Comparison of ENCODE assay signal across 8 cellular contexts in genomic region chr5:69414885-69415583, GRCh38. TPM values are rescaled to one million over a fixed set of nuclear protein-coding genes. Genes with fewer than 3 reads are reported as not detected.
DNase-seq lines count a peak whose midpoint lies in the region.

A gene with protein sequence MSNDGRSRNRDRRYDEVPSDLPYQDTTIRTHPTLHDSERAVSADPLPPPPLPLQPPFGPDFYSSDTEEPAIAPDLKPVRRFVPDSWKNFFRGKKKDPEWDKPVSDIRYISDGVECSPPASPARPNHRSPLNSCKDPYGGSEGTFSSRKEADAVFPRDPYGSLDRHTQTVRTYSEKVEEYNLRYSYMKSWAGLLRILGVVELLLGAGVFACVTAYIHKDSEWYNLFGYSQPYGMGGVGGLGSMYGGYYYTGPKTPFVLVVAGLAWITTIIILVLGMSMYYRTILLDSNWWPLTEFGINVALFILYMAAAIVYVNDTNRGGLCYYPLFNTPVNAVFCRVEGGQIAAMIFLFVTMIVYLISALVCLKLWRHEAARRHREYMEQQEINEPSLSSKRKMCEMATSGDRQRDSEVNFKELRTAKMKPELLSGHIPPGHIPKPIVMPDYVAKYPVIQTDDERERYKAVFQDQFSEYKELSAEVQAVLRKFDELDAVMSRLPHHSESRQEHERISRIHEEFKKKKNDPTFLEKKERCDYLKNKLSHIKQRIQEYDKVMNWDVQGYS (plus strand): TSS chr5:69415116. CDS start chr5:69419386, 4,270 bp downstream.

- H3K4me3 Mint-ChIP-seq in immature natural killer cell: peak within 1 kb of the TSS; percentile 65 to 80 (median 72)

- H3K27ac Mint-ChIP-seq in immature natural killer cell: peak within 1 kb of the TSS in 1 of 6 donors; percentile 7

- DNase-seq in SIG-M5 treated with dmso at 0.1 percent for 504 hours (lab: John Stamatoyannopoulos, UW; ENCODE audit: unreplicated experiment): peak; percentile 37
- no peak for DNase-seq in SIG-M5 (lab: John Stamatoyannopoulos, UW)
- peak in 72 of 76 experiments; percentile 3 to 82 (median 61) for DNase-seq in HUDEP-2 (lab: John Stamatoyannopoulos, UW; ENCODE audit: unreplicated experiment in 76 of 76)
- peak; percentile 33 for DNase-seq in T-helper 22 cell (ENCODE audit: low read depth)
- peak; percentile 32 for DNase-seq in central memory CD4-positive, alpha-beta T cell
- peak; percentile 4 to 11 (median 9) for DNase-seq in immature natural killer cell
- DNase-seq in stimulated activated CD4-positive, alpha-beta T cell treated with anti-CD3 and anti-CD28 coated beads, Interleukin-12 subunit alpha, Interleukin-12 subunit beta, amount 100 ng/mL, for 48 hours (ENCODE audit: low read depth in 2 of 3, low spot score in 1 of 3): peak; percentile 7 to 42 (median 17)
- DNase-seq in NCI-H1694 (lab: John Stamatoyannopoulos, UW): no peak

- peaks cover 0 to 5% of the 10 kb centered on the region in 2 donors for H3K4me1 Mint-ChIP-seq in immature natural killer cell

- H3K9me3 Mint-ChIP-seq in immature natural killer cell: no peaks in the 10 kb centered on the region

- peaks cover 22 to 31% (median 28%) of the 10 kb centered on the region in 3 donors for H3K36me3 Mint-ChIP-seq in immature natural killer cell

- H3K27me3 Mint-ChIP-seq in immature natural killer cell (ENCODE audit: low read depth in 3 of 3): peaks cover 0 to 4% (median 2%) of the 10 kb centered on the region in 3 donors

RNA-seq across cellular contexts. Expression of the gene that starts here (rescaled TPM):
- polyA plus RNA-seq in immature natural killer cell: not detected

Comparison
In these comparisons a context has a peak if more than half of its experiments do, and no peak if none do; other contexts are left out.
1. DNase-seq: peak in SIG-M5 treated with dmso at 0.1 percent for 504 hours (single experiment), HUDEP-2 (72 of 76), T-helper 22 cell (single experiment), central memory CD4-positive, alpha-beta T cell (single experiment) and stimulated activated CD4-positive, alpha-beta T cell treated with anti-CD3 and anti-CD28 coated beads, Interleukin-12 subunit alpha, Interleukin-12 subunit beta, amount 100 ng/mL, for 48 hours (3 of 3); none in SIG-M5 (single experiment) and NCI-H1694 (single experiment).
2. Peak in DNase-seq in immature natural killer cell; RNA of the gene not detected or under 1 TPM.